10 cellular contexts compared by ENCODE assay signal in the genomic region with DNA sequence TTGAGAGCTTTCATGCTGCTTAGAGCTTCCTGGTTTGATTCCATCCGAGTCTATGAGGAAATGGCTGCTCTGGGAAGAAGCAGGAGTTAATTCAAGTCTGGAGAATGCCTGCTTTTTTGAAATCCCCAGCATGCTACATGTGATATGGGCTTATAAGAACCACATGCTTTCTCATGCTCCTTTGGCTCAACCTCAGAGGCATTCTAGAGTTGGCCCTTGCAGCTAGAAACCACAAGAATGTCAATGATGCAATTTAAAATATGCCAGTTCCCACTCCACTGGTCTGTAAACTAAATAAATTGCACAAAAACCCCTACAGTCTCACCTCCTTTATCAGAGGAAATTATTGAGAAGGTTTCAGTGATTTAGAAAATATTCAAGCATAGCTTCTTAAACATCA.
DNase-seq lines count a peak whose midpoint lies in the region; FAIRE-seq and TF ChIP-seq lines count a peak whose summit lies in the region.
"Had no signal": no experiment of that assay in that cellular context is flagged by ENCODE, and none has a peak within 500 bp of the region (broad histone marks: within the 10 kb centered on the region; RNA-seq: fewer than 3 reads in every experiment).

No MANE protein-coding gene starts in this region.

- H3K4me1 Mint-ChIP-seq in chondrocyte (ENCODE audit: low read depth) (peaks cover 24% of the 10 kb centered on the region), nephron progenitor cell (no peaks in the 10 kb centered on the region)

- no peak overlapping the region for H3K9ac ChIP-seq in trophoblast cell (ENCODE audit: low read length)

- H3K4me3 ChIP-seq in trophoblast cell (ENCODE audit: low read depth, low read length), result no peak overlapping the region
- no peak overlapping the region for H3K4me3 ChIP-seq in dorsolateral prefrontal cortex
- no peak overlapping the region for H3K4me3 ChIP-seq in small intestine (ENCODE audit: low read depth in 1 of 2, low read length in 2 of 2)

- peak overlapping the region; percentile 32 for H3K14ac ChIP-seq in trophoblast cell (ENCODE audit: low read length)

- H4K12ac ChIP-seq in trophoblast cell (ENCODE audit: low read depth, low read length), result no peak overlapping the region

- H3K27ac Mint-ChIP-seq in chondrocyte (ENCODE audit: unreplicated experiment), result peak overlapping the region; percentile 79
- H3K27ac Mint-ChIP-seq in nephron progenitor cell, result no peak overlapping the region
- H3K27ac Mint-ChIP-seq: T-helper 2 cell treated with Interferon-gamma antibody and Interleukin-4, amounts not matched to agents 5 μg/mL and 100 μg/mL, for 36 hours had no signal

- intact Hi-C loops in dorsolateral prefrontal cortex (cut with DNase I), result no loop called here

- no peak for FAIRE-seq in small intestine (lab: Jason Lieb, UNC)

- H2BK120ac ChIP-seq in trophoblast cell (ENCODE audit: insufficient read depth, low read length, poor library complexity), result no peak overlapping the region

- H3K4me3 Mint-ChIP-seq in chondrocyte (ENCODE audit: unreplicated experiment) (peak overlapping the region; percentile 29), nephron progenitor cell (no peak overlapping the region)
- H3K4me3 Mint-ChIP-seq: T-helper 2 cell treated with Interferon-gamma antibody and Interleukin-4, amounts not matched to agents 5 μg/mL and 100 μg/mL, for 36 hours had no signal

- H3K27me3 Mint-ChIP-seq in chondrocyte (ENCODE audit: low read depth), result no peaks in the 10 kb centered on the region
- peaks cover 5% of the 10 kb centered on the region for H3K27me3 Mint-ChIP-seq in nephron progenitor cell (ENCODE audit: low read depth, poor library complexity)

- no peak overlapping the region for H2BK5ac ChIP-seq in trophoblast cell (ENCODE audit: low read depth, low read length, poor library complexity)

- peaks cover 8% of the 10 kb centered on the region for H3K79me1 ChIP-seq in trophoblast cell (ENCODE audit: low read length)

- H3K9me3 Mint-ChIP-seq in chondrocyte (ENCODE audit: low read depth) (no peaks in the 10 kb centered on the region), nephron progenitor cell (no peaks in the 10 kb centered on the region)
- H3K9me3 Mint-ChIP-seq: T-helper 2 cell treated with Interferon-gamma antibody and Interleukin-4, amounts not matched to agents 5 μg/mL and 100 μg/mL, for 36 hours had no signal

- no peak overlapping the region for H3K18ac ChIP-seq in trophoblast cell (ENCODE audit: low read length)

- H3K27me3 ChIP-seq in trophoblast cell (ENCODE audit: insufficient read depth, low read length), result no peaks in the 10 kb centered on the region
- peaks cover 0 to 4% (median 0%) of the 10 kb centered on the region in 45 donors for H3K27me3 ChIP-seq in dorsolateral prefrontal cortex
- no peaks in the 10 kb centered on the region for H3K27me3 ChIP-seq in small intestine (ENCODE audit: control insufficient read depth in 2 of 2, insufficient read depth in 2 of 2, low read length in 2 of 2)

- no peak overlapping the region for H3K4me2 ChIP-seq in trophoblast cell (ENCODE audit: low read length)

- no peak overlapping the region for H3K23ac ChIP-seq in trophoblast cell (ENCODE audit: low read length)

- no peaks in the 10 kb centered on the region for H3K79me2 ChIP-seq in trophoblast cell (ENCODE audit: control insufficient read depth, insufficient read depth, low read length, poor library complexity)

- H3K4ac ChIP-seq in trophoblast cell (ENCODE audit: low read depth, low read length), result peak overlapping the region; percentile 25

- DNase-seq in GM04504 (ENCODE audit: low read depth), result peak; percentile 88
- peak; percentile 89 for DNase-seq in MV-4-11 (lab: John Stamatoyannopoulos, UW)
- no peak for DNase-seq in chondrocyte (ENCODE audit: low spot score)
- DNase-seq in trophoblast cell, result peak; percentile 84 to 97
- DNase-seq in ecto neural progenitor cell (ENCODE audit: low spot score), result no peak
- no peak for DNase-seq in dorsolateral prefrontal cortex
- no peak for DNase-seq in nephron progenitor cell
- no peak for DNase-seq in small intestine
- DNase-seq: caudate nucleus had no signal

- H3K9me3 ChIP-seq in trophoblast cell (ENCODE audit: insufficient read depth, low read depth, low read length) (no peaks in the 10 kb centered on the region), small intestine (ENCODE audit: control insufficient read depth, low read depth) (no peaks in the 10 kb centered on the region)

- H3K27ac ChIP-seq in trophoblast cell (ENCODE audit: low read depth, low read length) (peak overlapping the region; percentile 82), dorsolateral prefrontal cortex (no peak overlapping the region), small intestine (ENCODE audit: low read depth in 1 of 2, low read length in 1 of 2) (no peak overlapping the region)

- no peak overlapping the region for H2AFZ ChIP-seq in trophoblast cell (ENCODE audit: insufficient read depth, low read length, poor library complexity)

- peak overlapping the region; percentile 29 for H4K8ac ChIP-seq in trophoblast cell (ENCODE audit: low read depth, low read length)

- no peaks in the 10 kb centered on the region for H3K36me3 Mint-ChIP-seq in chondrocyte (ENCODE audit: low read depth)
- H3K36me3 Mint-ChIP-seq in nephron progenitor cell (ENCODE audit: low read depth), result no peaks in the 10 kb centered on the region

- no peak overlapping the region for H2BK12ac ChIP-seq in trophoblast cell (ENCODE audit: low read length)

- H3K4me1 ChIP-seq in trophoblast cell (ENCODE audit: control insufficient read depth in 1 of 2, insufficient read depth in 2 of 2, low read length in 2 of 2) (peaks cover 5 to 6% of the 10 kb centered on the region in 2 experiments), small intestine (ENCODE audit: control insufficient read depth in 2 of 2, insufficient read depth in 1 of 2, low read depth in 1 of 2, low read length in 1 of 2) (no peaks in the 10 kb centered on the region)

- no CpG with 5 or more reads among the region's 1 CpG for WGBS in trophoblast cell (ENCODE audit: extremely low coverage, insufficient coverage, insufficient read length)
- 38 to 63% (median 57%) methylated on average over 1 of the region's 1 CpG for WGBS in small intestine, 3 donors

- H2AK5ac ChIP-seq in trophoblast cell (ENCODE audit: low read length), result no peak overlapping the region

- H3K36me3 ChIP-seq in trophoblast cell (ENCODE audit: control insufficient read depth in 1 of 2, insufficient read depth in 2 of 2, low read length in 2 of 2) (no peaks in the 10 kb centered on the region), small intestine (ENCODE audit: control insufficient read depth in 2 of 2, insufficient read depth in 2 of 2, low read length in 2 of 2) (no peaks in the 10 kb centered on the region)

- H4K91ac ChIP-seq in trophoblast cell (ENCODE audit: low read depth, low read length), result no peak overlapping the region

- TF ChIP-seq CTCF in chondrocyte (IDR thresholded peaks at IDR 0.05) (no peak), dorsolateral prefrontal cortex (IDR thresholded peaks at IDR 0.05 in 54 of 56, conservative IDR thresholded peaks at IDR 0.05 in 2 of 56; ENCODE audit: low read depth in 1 of 56, partially characterized antibody in 56 of 56) (no peak), nephron progenitor cell (IDR thresholded peaks at IDR 0.05) (no peak)

Comparison
In these comparisons a context has a peak if more than half of its experiments do, and no peak if none do; other contexts are left out.
1. DNase-seq: peak in GM04504 (single experiment), MV-4-11 (single experiment) and trophoblast cell (2 of 2); none in chondrocyte (single experiment), ecto neural progenitor cell (single experiment), dorsolateral prefrontal cortex (0 of 10), nephron progenitor cell (single experiment) and small intestine (single experiment).